In the genomic region with DNA sequence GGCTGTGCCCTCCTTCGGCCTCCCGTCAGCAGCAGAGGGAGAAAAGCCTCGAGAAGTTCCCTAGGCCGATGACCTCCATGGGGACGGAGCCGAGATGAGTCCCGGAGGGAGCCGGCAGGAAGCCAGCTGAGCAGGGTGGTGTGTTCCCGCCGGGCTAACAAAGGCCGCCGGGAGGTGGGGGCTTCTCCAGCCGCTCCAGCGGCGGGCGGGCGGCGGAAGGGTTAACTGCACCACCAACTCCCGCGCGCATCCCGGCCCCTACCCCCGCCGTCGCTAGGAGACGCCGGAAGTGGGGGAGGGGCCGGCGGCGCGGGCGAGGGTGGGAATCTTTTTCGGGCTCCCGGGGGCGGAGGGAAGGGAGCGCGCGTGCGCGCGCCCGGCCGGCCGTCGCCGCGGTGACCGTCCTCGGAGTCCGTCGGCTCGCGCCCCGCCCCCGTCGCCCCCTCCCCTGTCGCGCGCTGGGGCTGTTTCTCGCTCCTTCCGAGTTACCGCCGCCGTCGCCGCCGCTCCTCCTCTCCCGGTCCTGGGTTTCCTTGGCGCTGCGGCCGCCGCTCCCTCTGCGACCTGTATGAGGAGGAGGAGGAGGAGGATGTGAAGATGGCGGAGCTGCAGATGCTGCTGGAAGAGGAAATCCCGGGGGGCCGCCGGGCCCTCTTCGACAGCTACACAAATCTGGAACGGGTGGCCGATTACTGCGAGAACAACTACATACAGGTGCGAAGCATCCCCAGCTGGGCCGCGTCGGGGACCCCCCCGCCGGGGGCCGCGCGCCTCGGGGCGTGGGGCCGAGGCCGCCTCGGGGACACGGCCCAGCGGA, we compare ENCODE assay signal across 1 cellular context.
TF ChIP-seq lines count a peak whose summit lies in the region.

TSS of gene ABI2 (plus strand) at position 477 of the 817 bp plus-strand sequence. CDS start at position 598, 121 bp downstream.

TF ChIP-seq in HepG2, 621 proteins besides CTCF, POLR2A, EP300 and RAD21 (continued from another document and continues in another):
- TF ChIP-seq, protein P1, sequence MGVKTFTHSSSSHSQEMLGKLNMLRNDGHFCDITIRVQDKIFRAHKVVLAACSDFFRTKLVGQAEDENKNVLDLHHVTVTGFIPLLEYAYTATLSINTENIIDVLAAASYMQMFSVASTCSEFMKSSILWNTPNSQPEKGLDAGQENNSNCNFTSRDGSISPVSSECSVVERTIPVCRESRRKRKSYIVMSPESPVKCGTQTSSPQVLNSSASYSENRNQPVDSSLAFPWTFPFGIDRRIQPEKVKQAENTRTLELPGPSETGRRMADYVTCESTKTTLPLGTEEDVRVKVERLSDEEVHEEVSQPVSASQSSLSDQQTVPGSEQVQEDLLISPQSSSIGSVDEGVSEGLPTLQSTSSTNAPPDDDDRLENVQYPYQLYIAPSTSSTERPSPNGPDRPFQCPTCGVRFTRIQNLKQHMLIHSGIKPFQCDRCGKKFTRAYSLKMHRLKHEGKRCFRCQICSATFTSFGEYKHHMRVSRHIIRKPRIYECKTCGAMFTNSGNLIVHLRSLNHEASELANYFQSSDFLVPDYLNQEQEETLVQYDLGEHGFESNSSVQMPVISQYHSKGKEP (CRISPR knock-in tag; IDR thresholded peaks at IDR 0.05): 0 out of 2 replicates have a peak, but pooled peaks have one; percentile 78
- TF ChIP-seq, protein P2, sequence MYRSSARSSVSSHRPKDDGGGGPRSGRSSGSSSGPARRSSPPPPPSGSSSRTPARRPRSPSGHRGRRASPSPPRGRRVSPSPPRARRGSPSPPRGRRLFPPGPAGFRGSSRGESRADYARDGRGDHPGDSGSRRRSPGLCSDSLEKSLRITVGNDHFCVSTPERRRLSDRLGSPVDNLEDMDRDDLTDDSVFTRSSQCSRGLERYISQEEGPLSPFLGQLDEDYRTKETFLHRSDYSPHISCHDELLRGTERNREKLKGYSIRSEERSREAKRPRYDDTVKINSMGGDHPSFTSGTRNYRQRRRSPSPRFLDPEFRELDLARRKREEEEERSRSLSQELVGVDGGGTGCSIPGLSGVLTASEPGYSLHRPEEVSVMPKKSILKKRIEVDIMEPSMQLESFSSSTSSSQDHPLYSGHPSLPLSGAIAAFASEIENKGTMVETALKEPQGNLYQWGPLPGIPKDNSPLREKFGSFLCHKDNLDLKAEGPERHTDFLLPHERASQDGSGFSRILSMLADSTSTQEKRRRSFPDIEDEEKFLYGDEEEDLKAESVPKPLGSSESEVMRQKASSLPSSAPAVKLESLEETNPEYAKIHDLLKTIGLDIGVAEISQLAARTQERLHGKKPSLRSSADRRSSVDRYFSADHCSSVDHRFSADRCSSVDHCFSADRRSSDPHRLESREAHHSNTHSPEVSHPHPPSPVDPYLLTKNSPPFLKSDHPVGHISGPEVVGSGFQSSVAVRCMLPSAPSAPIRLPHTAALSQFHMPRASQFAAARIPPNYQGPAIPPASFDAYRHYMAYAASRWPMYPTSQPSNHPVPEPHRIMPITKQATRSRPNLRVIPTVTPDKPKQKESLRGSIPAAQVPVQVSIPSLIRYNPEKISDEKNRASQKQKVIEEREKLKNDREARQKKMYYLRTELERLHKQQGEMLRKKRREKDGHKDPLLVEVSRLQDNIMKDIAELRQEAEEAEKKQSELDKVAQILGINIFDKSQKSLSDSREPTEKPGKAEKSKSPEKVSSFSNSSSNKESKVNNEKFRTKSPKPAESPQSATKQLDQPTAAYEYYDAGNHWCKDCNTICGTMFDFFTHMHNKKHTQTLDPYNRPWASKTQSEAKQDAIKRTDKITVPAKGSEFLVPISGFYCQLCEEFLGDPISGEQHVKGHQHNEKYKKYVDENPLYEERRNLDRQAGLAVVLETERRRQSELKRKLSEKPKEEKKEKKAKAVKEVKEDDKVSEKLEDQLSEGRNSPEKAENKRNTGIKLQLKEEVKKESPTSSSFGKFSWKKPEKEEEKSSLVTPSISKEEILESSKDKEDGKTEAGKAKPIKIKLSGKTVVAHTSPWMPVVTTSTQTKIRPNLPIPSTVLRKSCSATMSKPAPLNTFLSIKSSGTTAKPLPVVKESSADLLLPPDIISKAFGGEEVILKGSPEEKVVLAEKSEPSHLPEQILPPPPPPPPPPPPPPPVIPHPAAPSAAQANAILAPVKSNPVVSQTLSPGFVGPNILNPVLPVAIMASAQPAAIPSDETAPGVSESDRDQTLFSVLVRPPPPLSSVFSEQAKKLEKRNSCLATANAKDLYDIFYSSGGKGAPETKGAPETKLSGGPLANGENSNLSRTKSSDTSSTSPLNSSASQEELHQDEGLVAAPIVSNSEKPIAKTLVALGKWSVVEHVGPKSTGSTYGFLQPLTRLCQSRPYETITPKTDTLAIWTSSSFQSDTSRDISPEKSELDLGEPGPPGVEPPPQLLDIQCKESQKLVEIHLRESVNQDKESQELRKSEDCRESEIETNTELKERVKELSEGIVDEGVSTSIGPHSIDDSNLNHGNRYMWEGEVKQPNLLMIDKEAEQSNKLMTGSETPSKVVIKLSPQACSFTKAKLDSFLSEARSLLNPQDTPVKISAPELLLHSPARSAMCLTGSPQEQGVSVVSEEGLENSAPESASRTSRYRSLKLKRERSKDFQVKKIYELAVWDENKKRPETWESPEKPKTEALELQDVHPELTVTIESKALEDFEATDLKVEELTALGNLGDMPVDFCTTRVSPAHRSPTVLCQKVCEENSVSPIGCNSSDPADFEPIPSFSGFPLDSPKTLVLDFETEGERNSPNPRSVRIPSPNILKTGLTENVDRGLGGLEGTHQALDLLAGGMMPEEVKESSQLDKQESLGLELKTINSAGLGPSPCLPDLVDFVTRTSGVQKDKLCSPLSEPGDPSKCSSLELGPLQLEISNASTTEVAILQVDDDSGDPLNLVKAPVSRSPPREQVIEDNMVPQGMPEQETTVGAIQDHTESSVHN (CRISPR knock-in tag; IDR thresholded peaks at IDR 0.05): peak; percentile 88
- TF ChIP-seq PHF20 (CRISPR knock-in tag; IDR thresholded peaks at IDR 0.05) (peak; percentile 81), MTF2 (CRISPR knock-in tag; IDR thresholded peaks at IDR 0.05; ENCODE audit: borderline replicate concordance) (peak; percentile 34; the same call in 1 of the 2 replicates), TOE1 (CRISPR knock-in tag; IDR thresholded peaks at IDR 0.05) (peak; percentile 57; the same call in 1 of the 2 replicates), BRD4 (CRISPR knock-in tag; IDR thresholded peaks at IDR 0.05) (0 out of 2 replicates have a peak, but pooled peaks have one; percentile 63), ZNF24 (IDR thresholded peaks at IDR 0.05) (no peak), RBM39 (IDR thresholded peaks at IDR 0.05; ENCODE audit: low read depth, low read length, poor library complexity, severe bottlenecking) (peak; percentile 17), GABPA (IDR thresholded peaks at IDR 0.05; ENCODE audit: low read depth, low read length) (peak; percentile 61), GABPA (CRISPR knock-in tag; IDR thresholded peaks at IDR 0.05; ENCODE audit: low read depth) (peak; percentile 84), ZSCAN31 (CRISPR knock-in tag; IDR thresholded peaks at IDR 0.05; ENCODE audit: low read depth) (peak; percentile 85), ZFY (CRISPR knock-in tag; IDR thresholded peaks at IDR 0.05) (peak; percentile 72), ZNF737 (CRISPR knock-in tag; IDR thresholded peaks at IDR 0.05; ENCODE audit: borderline replicate concordance) (no peak), ZNF792 (CRISPR knock-in tag; IDR thresholded peaks at IDR 0.05) (peak; percentile 67), KDM3A (CRISPR knock-in tag; IDR thresholded peaks at IDR 0.05; ENCODE audit: low read depth) (peak; percentile 85; the same call in 1 of the 2 replicates), RXRA (CRISPR knock-in tag; IDR thresholded peaks at IDR 0.05) (peak; percentile 88), ZNF777 (CRISPR knock-in tag; IDR thresholded peaks at IDR 0.05) (peak; percentile 64), SP140L (CRISPR knock-in tag; IDR thresholded peaks at IDR 0.05; ENCODE audit: borderline replicate concordance) (no peak), ARNT2 (CRISPR knock-in tag; IDR thresholded peaks at IDR 0.05; ENCODE audit: low read depth) (0 out of 2 replicates have a peak, but pooled peaks have one; percentile 43), ZNF629 (CRISPR knock-in tag; conservative IDR thresholded peaks at IDR 0.05) (0 out of 2 replicates have a peak, but pooled peaks have one; percentile 45), ARID5B (CRISPR knock-in tag; IDR thresholded peaks at IDR 0.05) (peak; percentile 74; the same call in 1 of the 2 replicates), NFATC3 (CRISPR knock-in tag; IDR thresholded peaks at IDR 0.05) (peak; percentile 61; the same call in 1 of the 2 replicates), ZNF503 (CRISPR knock-in tag; IDR thresholded peaks at IDR 0.05) (peak; percentile 71; the same call in 1 of the 2 replicates), NR2F6 (IDR thresholded peaks at IDR 0.05) (no peak), NR2F6 (CRISPR knock-in tag; IDR thresholded peaks at IDR 0.05) (peak; percentile 37; the same call in 1 of the 2 replicates)
- TF ChIP-seq, protein P3, sequence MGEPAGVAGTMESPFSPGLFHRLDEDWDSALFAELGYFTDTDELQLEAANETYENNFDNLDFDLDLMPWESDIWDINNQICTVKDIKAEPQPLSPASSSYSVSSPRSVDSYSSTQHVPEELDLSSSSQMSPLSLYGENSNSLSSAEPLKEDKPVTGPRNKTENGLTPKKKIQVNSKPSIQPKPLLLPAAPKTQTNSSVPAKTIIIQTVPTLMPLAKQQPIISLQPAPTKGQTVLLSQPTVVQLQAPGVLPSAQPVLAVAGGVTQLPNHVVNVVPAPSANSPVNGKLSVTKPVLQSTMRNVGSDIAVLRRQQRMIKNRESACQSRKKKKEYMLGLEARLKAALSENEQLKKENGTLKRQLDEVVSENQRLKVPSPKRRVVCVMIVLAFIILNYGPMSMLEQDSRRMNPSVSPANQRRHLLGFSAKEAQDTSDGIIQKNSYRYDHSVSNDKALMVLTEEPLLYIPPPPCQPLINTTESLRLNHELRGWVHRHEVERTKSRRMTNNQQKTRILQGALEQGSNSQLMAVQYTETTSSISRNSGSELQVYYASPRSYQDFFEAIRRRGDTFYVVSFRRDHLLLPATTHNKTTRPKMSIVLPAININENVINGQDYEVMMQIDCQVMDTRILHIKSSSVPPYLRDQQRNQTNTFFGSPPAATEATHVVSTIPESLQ (CRISPR knock-in tag; conservative IDR thresholded peaks at IDR 0.05): peak; percentile 83; the same call in 1 of the 2 replicates
- TF ChIP-seq, protein P4, sequence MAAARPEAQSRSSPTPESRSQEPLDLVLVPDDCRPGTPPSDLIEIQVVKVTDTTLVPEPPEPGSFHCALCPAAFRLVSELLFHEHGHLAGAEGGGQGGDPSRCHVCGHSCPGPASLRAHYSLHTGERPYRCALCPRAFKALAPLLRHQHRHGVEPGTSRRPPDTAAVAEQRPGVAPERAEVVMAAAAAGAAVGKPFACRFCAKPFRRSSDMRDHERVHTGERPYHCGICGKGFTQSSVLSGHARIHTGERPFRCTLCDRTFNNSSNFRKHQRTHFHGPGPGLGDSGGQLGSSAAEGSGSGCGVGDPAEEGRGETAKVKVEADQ (CRISPR knock-in tag; IDR thresholded peaks at IDR 0.05; ENCODE audit: borderline replicate concordance): 0 out of 2 replicates have a peak, but pooled peaks have one; percentile 66
